Comparison of ENCODE assay signal across 26 cellular contexts in the genomic region with DNA sequence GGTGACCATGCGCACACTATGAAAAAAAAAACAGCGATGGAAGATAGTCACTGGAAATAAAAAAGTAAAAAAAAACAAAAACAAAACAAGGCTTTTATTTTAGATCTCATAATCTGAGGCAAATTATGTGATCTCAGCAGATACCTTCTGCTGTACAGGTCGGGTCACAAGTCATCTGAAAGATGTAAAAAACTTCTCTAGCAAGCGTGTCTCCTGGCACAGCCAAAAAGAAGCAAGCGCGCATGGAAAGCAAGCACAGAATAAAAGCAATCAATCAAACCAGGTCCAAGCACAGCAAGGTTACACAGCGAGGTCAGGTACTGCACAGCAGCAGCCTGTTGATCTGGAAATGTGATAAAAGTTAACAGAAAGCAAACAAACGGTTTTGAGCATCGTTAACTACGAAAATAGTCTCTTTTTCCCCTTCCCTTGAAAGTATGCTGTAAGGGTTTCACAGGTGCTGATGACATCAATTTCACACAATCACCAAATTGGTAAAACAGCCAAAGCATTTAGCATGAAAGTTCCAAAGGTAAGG.
DNase-seq lines count a peak whose midpoint lies in the region; ATAC-seq, FAIRE-seq and TF ChIP-seq lines count a peak whose summit lies in the region.
"Had no signal": no experiment of that assay in that cellular context is flagged by ENCODE, and none has a peak within 500 bp of the region (broad histone marks: within the 10 kb centered on the region; RNA-seq: fewer than 3 reads in every experiment).

No MANE protein-coding gene starts in this region.

- H3K36me3 ChIP-seq in HUES64 (ENCODE audit: insufficient read depth, low read length) (peaks cover 90% of the 10 kb centered on the region), K562 (ENCODE audit: control insufficient read depth, insufficient read depth, low read length) (peaks cover 11% of the 10 kb centered on the region; the same call in 2 of the 3 replicates)

- no peak for TF ChIP-seq POLR2A in K562 (conservative IDR thresholded peaks at IDR 0.05)

- DNase-seq in Caki2 (ENCODE audit: low read depth) (peak; percentile 95), K562 (ENCODE audit: extremely low read depth in 1 of 4, low spot score in 3 of 4) (no peak), left lobe of liver (ENCODE audit: low spot score) (no peak), NCI-H526 treated with DMSO at 0.1 percent for 48 hours (lab: John Stamatoyannopoulos, UW) (no peak), MV-4-11 (lab: John Stamatoyannopoulos, UW) (no peak)
- no peak for DNase-seq in activated effector memory CD4-positive, alpha-beta T cell treated with Interleukin-2 at 50 U/mL for 16 hours
- DNase-seq in naive thymus-derived CD8-positive, alpha-beta T cell, result no peak
- DNase-seq: 8988T; Caco-2; CD4-positive, alpha-beta memory T cell; DMS153; HCEC 1CT; KG1; NCI-H1105 treated with DMSO at 0.1 percent for 48 hours; NCI-H2029 treated with DMSO at 0.1 percent for 48 hours; NCI-H2171; NCI-H345; NCI-H524; NCI-H82; OCI-M1 had no signal

- H3K27me3 Mint-ChIP-seq in naive thymus-derived CD8-positive, alpha-beta T cell, result no peaks in the 10 kb centered on the region
- H3K27me3 Mint-ChIP-seq: CD4-positive, alpha-beta memory T cell had no signal

- H3K4me1 ChIP-seq in HUES64 (ENCODE audit: insufficient read depth, low read length) (peaks cover 24% of the 10 kb centered on the region), K562 (replicated peaks in 1 of 2; ENCODE audit: control insufficient read depth in 2 of 2, insufficient read depth in 2 of 2, low read length in 2 of 2) (no peaks in the 10 kb centered on the region)
- H3K4me1 ChIP-seq: BLaER1 treated with 17β-estradiol and CSF1 and Interleukin-3, amounts not matched to agents 10 nM and 100 nM; Caco-2 had no signal

- H3K9ac ChIP-seq in HUES64 (ENCODE audit: low read depth, low read length) (no peak overlapping the region), K562 (ENCODE audit: insufficient read depth in 1 of 2, low read depth in 2 of 2, low read length in 2 of 2) (no peak overlapping the region)
- H3K9ac ChIP-seq: BLaER1 treated with 17β-estradiol and CSF1 and Interleukin-3, amounts not matched to agents 10 nM and 100 nM had no signal

- intact Hi-C loops in K562 (cut with micrococcal nuclease), result no loop called here

- no peaks in the 10 kb centered on the region for H3K79me2 ChIP-seq in K562 (ENCODE audit: control insufficient read depth, insufficient read depth, low read length)

- H3K9me3 Mint-ChIP-seq in naive thymus-derived CD8-positive, alpha-beta T cell, result peaks cover 0 to 23% (median 4%) of the 10 kb centered on the region in 9 donors

- no peaks in the 10 kb centered on the region for H3K4me1 Mint-ChIP-seq in naive thymus-derived CD8-positive, alpha-beta T cell
- H3K4me1 Mint-ChIP-seq: CD4-positive, alpha-beta memory T cell had no signal

- in situ Hi-C loops in Caki2 (cut with HindIII; ENCODE audit: low pct_unique_long_range_greater_than_20kb, low sequenced_read_pairs) (no loop called here), K562 (cut with MboI) (no loop called here)

- no peaks in the 10 kb centered on the region for H4K20me1 ChIP-seq in K562 (replicated peaks; ENCODE audit: control insufficient read depth, insufficient read depth, low read length)

- no TSS peak for BruUV-seq in K562 (replicated peaks; lab: Mats Ljungman, UMichigan)

- POLR2A ChIA-PET in K562 (lab: Yijun Ruan, JAX), result no interaction called here
- POLR2A ChIA-PET in naive thymus-derived CD8-positive, alpha-beta T cell (lab: Charles Lee), result no interaction called here

- no peak for FAIRE-seq in K562 (lab: Jason Lieb, UNC)
- FAIRE-seq: GM12891, HTR-8/SVneo, RCC 7860 had no signal

- no peak for TF ChIP-seq CTCF in K562 (IDR thresholded peaks at IDR 0.05 in 2 of 3, conservative IDR thresholded peaks at IDR 0.05 in 1 of 3; ENCODE audit: insufficient read depth in 2 of 3, low read depth in 1 of 3, low read length in 3 of 3)

- 91% methylated on average over 10 of the region's 10 CpGs for WGBS in HUES64
- 40% methylated on average over 9 of the region's 10 CpGs for WGBS in K562 (ENCODE audit: insufficient coverage, low coverage, missing lambda C conversion rate)

- TF ChIP-seq RAD21 in K562 (CRISPR knock-in tag; conservative IDR thresholded peaks at IDR 0.05 in 1 of 2, IDR thresholded peaks at IDR 0.05 in 1 of 2), result no peak

- CTCF ChIA-PET in K562 (lab: Yijun Ruan, JAX; ENCODE audit: low intra/inter-chr PET ratio), result no interaction called here

- no peak overlapping the region for H3K4me2 ChIP-seq in K562 (ENCODE audit: insufficient read depth, low read length)
- H3K4me2 ChIP-seq: BLaER1 treated with 17β-estradiol and CSF1 and Interleukin-3, amounts not matched to agents 10 nM and 100 nM had no signal

- H3K4me3 ChIP-seq in HUES64 (ENCODE audit: low read length) (no peak overlapping the region), K562 (no peak overlapping the region)
- H3K4me3 ChIP-seq: BLaER1 treated with 17β-estradiol and CSF1 and Interleukin-3, amounts not matched to agents 10 nM and 100 nM; SJSA1 had no signal

- no peaks in the 10 kb centered on the region for H3K9me3 ChIP-seq in HUES64 (ENCODE audit: insufficient read depth, low read depth, low read length)
- H3K9me3 ChIP-seq in K562 (replicated peaks; ENCODE audit: control insufficient read depth, insufficient read depth, low read depth, low read length), result no peaks in the 10 kb centered on the region
- H3K9me3 ChIP-seq: BLaER1 treated with 17β-estradiol and CSF1 and Interleukin-3, amounts not matched to agents 10 nM and 100 nM; Caco-2; SJSA1 had no signal

- no peak for ATAC-seq in K562
- ATAC-seq in left lobe of liver, result peak; percentile 74
- ATAC-seq in naive thymus-derived CD8-positive, alpha-beta T cell, result no peak

- H3K27me3 ChIP-seq in HUES64 (ENCODE audit: insufficient read depth, low read length) (no peaks in the 10 kb centered on the region), K562 (ENCODE audit: control insufficient read depth in 2 of 2, insufficient read depth in 2 of 2, low read length in 2 of 2) (no peaks in the 10 kb centered on the region; a peak in 1 of 5 replicates)
- H3K27me3 ChIP-seq: BLaER1 treated with 17β-estradiol and CSF1 and Interleukin-3, amounts not matched to agents 10 nM and 100 nM; SJSA1 had no signal

- no peak for TF ChIP-seq EP300 in K562 (IDR thresholded peaks at IDR 0.05; ENCODE audit: low read length)

- no peak overlapping the region for H3K4me3 Mint-ChIP-seq in naive thymus-derived CD8-positive, alpha-beta T cell
- H3K4me3 Mint-ChIP-seq: CD4-positive, alpha-beta memory T cell had no signal

- H3K27ac Mint-ChIP-seq in naive thymus-derived CD8-positive, alpha-beta T cell, result no peak overlapping the region
- H3K27ac Mint-ChIP-seq: CD4-positive, alpha-beta memory T cell had no signal

- no peaks in the 10 kb centered on the region for H3K9me1 ChIP-seq in K562 (ENCODE audit: control insufficient read depth, insufficient read depth, low read length)

- H2AFZ ChIP-seq in K562 (ENCODE audit: low read depth, low read length), result no peak overlapping the region

- H3K36me3 Mint-ChIP-seq in naive thymus-derived CD8-positive, alpha-beta T cell, result no peaks in the 10 kb centered on the region
- H3K36me3 Mint-ChIP-seq: CD4-positive, alpha-beta memory T cell had no signal

- H3K27ac ChIP-seq in HUES64 (ENCODE audit: low read depth, low read length) (peak overlapping the region; percentile 64), K562 (ENCODE audit: extremely low read depth, low read depth, low read length) (no peak overlapping the region)
- H3K27ac ChIP-seq: BLaER1 treated with 17β-estradiol and CSF1 and Interleukin-3, amounts not matched to agents 10 nM and 100 nM; SJSA1 had no signal

TF ChIP-seq in K562, 482 proteins besides CTCF, POLR2A, EP300 and RAD21:
- TF ChIP-seq HBP1 (CRISPR knock-in tag; IDR thresholded peaks at IDR 0.05) (no peak), MEIS2 (IDR thresholded peaks at IDR 0.05; ENCODE audit: partially characterized antibody) (peak; percentile 20), TAF15 (IDR thresholded peaks at IDR 0.05; ENCODE audit: low read depth, low read length) (no peak), HDAC8 (tag; IDR thresholded peaks at IDR 0.05) (no peak), HOXB6 (CRISPR knock-in tag; IDR thresholded peaks at IDR 0.05; ENCODE audit: borderline replicate concordance) (no peak)
